In genomic region chr5:52801329-52801728, GRCh38 we compare ENCODE assay signal across 8 cellular contexts. TPM values are rescaled to one million over a fixed set of nuclear protein-coding genes. Genes with fewer than 3 reads are reported as not detected.
A peak's percentile ranks its signal among the peaks of the same experiment; 100 is the strongest.
DNase-seq lines count a peak whose midpoint lies in the region; ATAC-seq and TF ChIP-seq lines count a peak whose summit lies in the region.

No MANE protein-coding gene starts in this region.

- no peak for TF ChIP-seq CTCF in thoracic aorta (IDR thresholded peaks at IDR 0.05)

- no peak for DNase-seq in CD4-positive, alpha-beta memory T cell
- DNase-seq in astrocyte of the hippocampus (ENCODE audit: low read depth, low spot score) (peak; percentile 35), thoracic aorta (ENCODE audit: low spot score) (no peak), NCI-H2107 (lab: John Stamatoyannopoulos, UW) (no peak), HuH-7 (ENCODE audit: low spot score) (no peak)

- no peaks in the 10 kb centered on the region for H3K9me3 ChIP-seq in CD4-positive, alpha-beta memory T cell (ENCODE audit: control insufficient read depth in 1 of 2, low read length in 2 of 2)
- H3K9me3 ChIP-seq in KOPT-K1 (ENCODE audit: insufficient read depth, low read length, poor library complexity, severe bottlenecking) (no peaks in the 10 kb centered on the region), thoracic aorta (no peaks in the 10 kb centered on the region)

- H3K4me3 ChIP-seq in CD4-positive, alpha-beta memory T cell (ENCODE audit: low read length in 2 of 2), result peak overlapping the region; percentile 22 to 98
- peak overlapping the region; percentile 82 for H3K4me3 ChIP-seq in thoracic aorta

- POLR2A ChIA-PET in CD4-positive, alpha-beta memory T cell (lab: Charles Lee; ENCODE audit: partially characterized antibody), result interaction anchor here (0.7 to 3.9 kb wide), 3 partner anchors 13 to 1510 kb away, joined by 3 to 36 read pairs (median 27); partner anchors contain the start of genes ITGA1 and PELO

- no peak for ATAC-seq in thoracic aorta (ENCODE audit: insufficient number of reproducible peaks, low FRiP score, low read depth)
- no peak for ATAC-seq in HG02759 (IDR thresholded peaks at IDR 0.05; ENCODE audit: unreplicated experiment)

- CTCF ChIA-PET in CD4-positive, alpha-beta memory T cell (lab: Charles Lee; ENCODE audit: partially characterized antibody), result interaction anchor here (0.9 to 4.0 kb wide), 5 partner anchors 11 to 114 kb away, joined by 3 to 35 read pairs (median 5); partner anchors contain the start of genes ITGA1 and PELO

- intact Hi-C loops in CD4-positive, alpha-beta memory T cell (cut with micrococcal nuclease), result loop anchor here (5.0 kb wide), 1 partner anchor 116 kb away; no protein-coding TSS in a partner anchor

- H3K4me3 Mint-ChIP-seq in CD4-positive, alpha-beta memory T cell, result peak overlapping the region; percentile 93 to 99 (median 98)

- no peaks in the 10 kb centered on the region for H3K27me3 ChIP-seq in CD4-positive, alpha-beta memory T cell (ENCODE audit: insufficient read depth, low read length)
- no peaks in the 10 kb centered on the region for H3K27me3 ChIP-seq in layer of hippocampus (ENCODE audit: control insufficient read depth, insufficient read depth, low read length)
- H3K27me3 ChIP-seq in thoracic aorta (replicated peaks; ENCODE audit: insufficient read depth), result no peaks in the 10 kb centered on the region

- H3K36me3 ChIP-seq in CD4-positive, alpha-beta memory T cell (ENCODE audit: insufficient read depth, low read length), result no peaks in the 10 kb centered on the region
- H3K36me3 ChIP-seq in KOPT-K1 (ENCODE audit: insufficient read depth, low read length), result peaks cover 56% of the 10 kb centered on the region
- H3K36me3 ChIP-seq in thoracic aorta, result no peaks in the 10 kb centered on the region

- H3K4me1 ChIP-seq in CD4-positive, alpha-beta memory T cell (ENCODE audit: insufficient read depth, low read length), result peaks cover 49% of the 10 kb centered on the region
- H3K4me1 ChIP-seq in thoracic aorta (ENCODE audit: control insufficient read depth in 1 of 2, low read depth in 2 of 2), result peaks cover 50 to 88% of the 10 kb centered on the region in 2 donors

- H3K27ac ChIP-seq in CD4-positive, alpha-beta memory T cell (ENCODE audit: low read depth, low read length), result peak overlapping the region; percentile 72
- H3K27ac ChIP-seq in KOPT-K1 (ENCODE audit: low read depth, low read length, poor library complexity, severe bottlenecking) (peak overlapping the region; percentile 86), layer of hippocampus (ENCODE audit: low read depth, low read length) (peak overlapping the region; percentile 90), thoracic aorta (peak overlapping the region; percentile 95 to 98)

- peaks cover 13 to 38% of the 10 kb centered on the region in 2 donors for H3K36me3 Mint-ChIP-seq in CD4-positive, alpha-beta memory T cell

- H3K9me3 Mint-ChIP-seq in CD4-positive, alpha-beta memory T cell, result peaks cover 0 to 2% (median 0%) of the 10 kb centered on the region in 8 donors

- H3K4me1 Mint-ChIP-seq in CD4-positive, alpha-beta memory T cell, result peaks cover 41 to 67% (median 53%) of the 10 kb centered on the region in 4 donors

- no peaks in the 10 kb centered on the region for H3K27me3 Mint-ChIP-seq in CD4-positive, alpha-beta memory T cell

- H3K27ac Mint-ChIP-seq in CD4-positive, alpha-beta memory T cell, result peak overlapping the region; percentile 61 to 98 (median 93)

RNA-seq across cellular contexts. Expression of gene ITGA1, which starts 13.6 kb away (rescaled TPM):
- total RNA-seq in CD4-positive, alpha-beta memory T cell, result 1 to 10 TPM; 4.2 to 5.8 TPM
- polyA plus RNA-seq in CD4-positive, alpha-beta memory T cell, result 1 to 10 TPM; 1.9 to 5.5 TPM
- 100 to 1,000 TPM; 125 to 169 TPM for total RNA-seq in thoracic aorta

RNA-seq across cellular contexts. Expression of gene PELO, which starts 13.6 kb away (rescaled TPM):
- 10 to 100 TPM; 11.9 to 12.4 TPM for total RNA-seq in CD4-positive, alpha-beta memory T cell
- polyA plus RNA-seq in CD4-positive, alpha-beta memory T cell, result 1 to 10 TPM; 5.7 to 8.3 TPM
- total RNA-seq in thoracic aorta, result 10 to 100 TPM; 28.8 to 44.7 TPM

Comparison
In these comparisons a context has a peak if more than half of its experiments do, and no peak if none do; other contexts are left out.
1. RNA of gene ITGA1, which starts 13.6 kb away (total RNA-seq): 125 to 169 TPM in thoracic aorta; 4.2 to 5.8 TPM in CD4-positive, alpha-beta memory T cell; every median in the first group is over 10 times any median in the second.
2. Peak in every context shown above with its lines, with median percentiles within 50 percentile points of each other: H3K27ac ChIP-seq.